Comparison of ENCODE assay signal across 21 cellular contexts in genomic region chr10:122855745-122856144, GRCh38. TPM values are rescaled to one million over a fixed set of nuclear protein-coding genes. Genes with fewer than 3 reads are reported as not detected.
DNase-seq lines count a peak whose midpoint lies in the region; ATAC-seq, FAIRE-seq and TF ChIP-seq lines count a peak whose summit lies in the region.
"Had no signal": no experiment of that assay in that cellular context is flagged by ENCODE, and none has a peak within 500 bp of the region (broad histone marks: within the 10 kb centered on the region; RNA-seq: fewer than 3 reads in every experiment).

No MANE protein-coding gene starts in this region.

- no TSS peak for BruUV-seq in Panc1 (replicated peaks; lab: Mats Ljungman, UMichigan)

- no peak for FAIRE-seq in H54 (lab: Jason Lieb, UNC)

- H3K27me3 ChIP-seq in Panc1 (ENCODE audit: control insufficient read depth, insufficient read depth, low read length), result no peaks in the 10 kb centered on the region
- no peaks in the 10 kb centered on the region for H3K27me3 ChIP-seq in endodermal cell (ENCODE audit: control insufficient read depth, insufficient read depth, low read length, poor library complexity, severe bottlenecking)
- no peaks in the 10 kb centered on the region for H3K27me3 ChIP-seq in osteoblast (ENCODE audit: insufficient read depth, low read length)
- H3K27me3 ChIP-seq: BLaER1 treated with 17β-estradiol and CSF1 and Interleukin-3, amounts not matched to agents 10 nM and 100 nM had no signal

- in situ Hi-C loops in Panc1 (cut with HindIII; ENCODE audit: low pct_unique_long_range_greater_than_20kb, low sequenced_read_pairs), result no loop called here

- H3K27ac ChIP-seq in Panc1 (ENCODE audit: low read length) (peak overlapping the region; percentile 36; the same call in 1 of the 2 replicates), endodermal cell (ENCODE audit: low read depth, low read length) (no peak overlapping the region), osteoblast (ENCODE audit: low read depth, low read length) (peak overlapping the region; percentile 94)
- H3K27ac ChIP-seq: BLaER1 treated with 17β-estradiol and CSF1 and Interleukin-3, amounts not matched to agents 10 nM and 100 nM had no signal

- H3K4me2 ChIP-seq in osteoblast (ENCODE audit: insufficient read depth, low read length), result no peak overlapping the region

- no peak overlapping the region for H3K4me3 Mint-ChIP-seq in endodermal cell
- H3K4me3 Mint-ChIP-seq: IgD-negative memory B cell had no signal

- no peaks in the 10 kb centered on the region for H4K20me1 ChIP-seq in osteoblast (ENCODE audit: insufficient read depth, low read length)
- H4K20me1 ChIP-seq: BLaER1 treated with 17β-estradiol and CSF1 and Interleukin-3, amounts not matched to agents 10 nM and 100 nM had no signal

- no peaks in the 10 kb centered on the region for H3K27me3 Mint-ChIP-seq in endodermal cell (ENCODE audit: insufficient read depth)

- WGBS in endodermal cell (ENCODE audit: insufficient coverage in 1 of 2, insufficient read length in 1 of 2), 2 experiments, result 75 to 92% methylated on average over 3 of the region's 3 CpGs

- DNase-seq in EH (ENCODE audit: low read depth) (peak; percentile 17), Panc1 (ENCODE audit: low read depth, low spot score) (no peak), endodermal cell (peak; percentile 32), osteoblast (ENCODE audit: insufficient read length, low spot score, missing footprints) (no peak), H54 (ENCODE audit: insufficient read length, low spot score) (no peak)
- DNase-seq: DMS 273 treated with DMSO at 0.1 percent for 48 hours, GOT3, Kasumi-1, MM.1S, NCI-H1092 treated with DMSO at 0.1 percent for 48 hours, NCI-H1694, NCI-H2107, NCI-H446, NCI-H69, RPMI8226 had no signal

- no peaks in the 10 kb centered on the region for H3K9me3 Mint-ChIP-seq in endodermal cell

- H3K36me3 Mint-ChIP-seq in endodermal cell (ENCODE audit: low read depth), result peaks cover 2% of the 10 kb centered on the region

- intact Hi-C loops in Panc1 (cut with micrococcal nuclease; ENCODE audit: unreplicated experiment), result no loop called here

- TF ChIP-seq CTCF in Panc1 (IDR thresholded peaks at IDR 0.05) (no peak), endodermal cell (conservative IDR thresholded peaks at IDR 0.05) (no peak), osteoblast (IDR thresholded peaks at IDR 0.05; ENCODE audit: extremely low read depth, low read depth, low read length) (no peak)

- peaks cover 30% of the 10 kb centered on the region for H3K4me1 Mint-ChIP-seq in endodermal cell

- H3K4me3 ChIP-seq in Panc1 (ENCODE audit: low read depth in 2 of 2, low read length in 2 of 2), result no peak overlapping the region
- H3K4me3 ChIP-seq in endodermal cell (ENCODE audit: low read length), result no peak overlapping the region
- no peak overlapping the region for H3K4me3 ChIP-seq in osteoblast (ENCODE audit: insufficient read depth, low read length)
- H3K4me3 ChIP-seq: BLaER1 treated with 17β-estradiol and CSF1 and Interleukin-3, amounts not matched to agents 10 nM and 100 nM had no signal

- H3K36me3 ChIP-seq in Panc1 (ENCODE audit: control insufficient read depth, insufficient read depth, low read length) (peaks cover 8% of the 10 kb centered on the region; the same call in 1 of the 2 replicates), endodermal cell (ENCODE audit: control insufficient read depth, insufficient read depth, low read length) (no peaks in the 10 kb centered on the region), osteoblast (ENCODE audit: insufficient read depth, low read length) (no peaks in the 10 kb centered on the region)

- H3K9me3 ChIP-seq in Panc1 (ENCODE audit: control insufficient read depth, insufficient read depth, low read depth, low read length) (no peaks in the 10 kb centered on the region), endodermal cell (ENCODE audit: control insufficient read depth, low read length) (no peaks in the 10 kb centered on the region), osteoblast (ENCODE audit: low read depth, low read length) (no peaks in the 10 kb centered on the region)

- ATAC-seq in Panc1, result no peak
- ATAC-seq in HG02798 (IDR thresholded peaks at IDR 0.05; ENCODE audit: poor library complexity, unreplicated experiment), result no peak
- no peak for ATAC-seq in HG02981 (IDR thresholded peaks at IDR 0.05; ENCODE audit: unreplicated experiment)

- CTCF ChIA-PET in Panc1 (lab: Charles Lee), result no interaction called here

- no peak overlapping the region for H3K9ac ChIP-seq in endodermal cell (ENCODE audit: extremely low read depth, low read length, poor library complexity, severe bottlenecking)
- H3K9ac ChIP-seq: BLaER1 treated with 17β-estradiol and CSF1 and Interleukin-3, amounts not matched to agents 10 nM and 100 nM had no signal

- POLR2A ChIA-PET in Panc1 (lab: Charles Lee), result interaction anchor here (0.6 kb wide), 1 partner anchor 120 kb away, joined by 4 read pairs; no protein-coding TSS in a partner anchor

- no peak overlapping the region for H3K27ac Mint-ChIP-seq in endodermal cell

- no peak overlapping the region for H2AFZ ChIP-seq in osteoblast (ENCODE audit: low read length)

- peaks cover 37% of the 10 kb centered on the region for H3K79me2 ChIP-seq in osteoblast (ENCODE audit: insufficient read depth, low read length)

- TF ChIP-seq POLR2A in H54 (IDR thresholded peaks at IDR 0.05; ENCODE audit: low read depth, low read length), result no peak

- H3K4me1 ChIP-seq in Panc1 (ENCODE audit: control insufficient read depth, insufficient read depth, low read length) (peaks cover 50% of the 10 kb centered on the region), endodermal cell (ENCODE audit: control insufficient read depth, insufficient read depth, low read length) (peaks cover under 1% of the 10 kb centered on the region), osteoblast (ENCODE audit: insufficient read depth, low read length) (peaks cover 66% of the 10 kb centered on the region)

RNA-seq across cellular contexts. Expression of gene CUZD1, which starts 10.1 kb away (rescaled TPM):
- 2.9 TPM for total RNA-seq in Panc1 (2021; ENCODE audit: unreplicated experiment)
- polyA plus RNA-seq in Panc1 (2012; ENCODE audit: insufficient read length), result 0.71 TPM
- under 1 TPM in 1 of 2 donors, not detected in 1; 0.53 TPM for total RNA-seq in endodermal cell
- polyA plus RNA-seq in endodermal cell (2013, experiment 1 of 2), result 1.5 TPM
- 1.2 TPM for polyA plus RNA-seq in endodermal cell (2013, experiment 2 of 2)
- total RNA-seq in osteoblast, result 0.36 and 0.59 TPM in 2 replicates

RNA-seq across cellular contexts. Expression of gene FAM24B, which starts 23.6 kb away (rescaled TPM):
- total RNA-seq in Panc1 (2021; ENCODE audit: unreplicated experiment), result 21.3 TPM
- 14.9 TPM for polyA plus RNA-seq in Panc1 (2012; ENCODE audit: insufficient read length)
- 1 to 10 TPM in 1 of 2 donors, not detected in 1; 2.9 TPM for total RNA-seq in endodermal cell
- 6.7 TPM for polyA plus RNA-seq in endodermal cell (2013, experiment 1 of 2)
- polyA plus RNA-seq in endodermal cell (2013, experiment 2 of 2), result 6.0 TPM
- total RNA-seq in osteoblast, result 1.8 and 4.4 TPM in 2 replicates

RNA-seq across cellular contexts. Expression of gene FAM24A, which starts 54.7 kb away (rescaled TPM):
- total RNA-seq in Panc1 (2021; ENCODE audit: unreplicated experiment) (not detected), endodermal cell (not detected), osteoblast (not detected in 2 replicates)
- not detected for polyA plus RNA-seq in Panc1 (2012; ENCODE audit: insufficient read length)
- polyA plus RNA-seq in endodermal cell (2013, experiment 1 of 2), result not detected
- polyA plus RNA-seq in endodermal cell (2013, experiment 2 of 2), result not detected
- total RNA-seq: Daoy, HT1080 had no signal
- polyA plus RNA-seq: IgD-negative memory B cell had no signal

Comparison
In these comparisons a context has a peak if more than half of its experiments do, and no peak if none do; other contexts are left out.
1. DNase-seq: peak in EH (single experiment) and endodermal cell (single experiment); none in Panc1 (single experiment), osteoblast (single experiment) and H54 (single experiment).